10 cellular contexts compared by ENCODE assay signal in the genomic region with DNA sequence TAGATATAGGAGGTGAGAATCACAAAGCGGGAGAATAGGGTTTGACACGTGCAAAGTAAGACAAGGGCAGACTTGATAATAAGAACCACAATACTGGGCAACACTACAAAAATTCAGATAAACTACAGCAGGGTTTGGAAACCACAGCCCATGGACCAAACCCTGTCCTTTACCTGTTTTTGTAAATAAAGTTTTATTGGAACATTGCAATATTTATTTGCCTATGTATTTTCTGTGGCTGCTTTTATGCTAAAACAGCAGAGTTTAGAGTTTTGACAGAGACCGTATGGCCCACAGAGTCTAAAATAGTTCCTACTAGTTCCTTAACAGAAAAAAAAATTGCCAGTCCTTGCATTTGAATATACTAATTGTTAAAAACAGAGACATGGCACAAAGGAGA.
"Had no signal": no experiment of that assay in that cellular context is flagged by ENCODE, and none has a peak within 500 bp of the region (broad histone marks: within the 10 kb centered on the region; RNA-seq: fewer than 3 reads in every experiment).

No MANE protein-coding gene starts in this region.

- H3K9ac ChIP-seq: GM23248, KMS-11 had no signal

- H3K27ac ChIP-seq: GM23248, HL-60, KMS-11 had no signal

- H3K4me2 ChIP-seq: KMS-11 had no signal

- H3K4me3 ChIP-seq: GM23248, HAP-1 had no signal

- ATAC-seq: HCT116 had no signal

- DNase-seq: GM23248, GOT3, H7, HFFc6, IMR-90, KBM-7 had no signal

- H3K36me3 ChIP-seq: HAP-1 had no signal

- H2AFZ ChIP-seq: GM23248 had no signal
